8 cellular contexts compared by ENCODE assay signal in genomic region chr1:229664133-229664689, GRCh38. TPM values are rescaled to one million over a fixed set of nuclear protein-coding genes. Genes with fewer than 3 reads are reported as not detected.
DNase-seq lines count a peak whose midpoint lies in the region; ATAC-seq and TF ChIP-seq lines count a peak whose summit lies in the region.

No MANE protein-coding gene starts in this region.

- H4K91ac ChIP-seq in mesenchymal stem cell (ENCODE audit: low read length), result no peak overlapping the region

- no peak overlapping the region for H3K27ac Mint-ChIP-seq in activated T-helper 1 cell treated with anti-CD3 and anti-CD28 coated beads, Interleukin-12 subunit alpha, Interleukin-12 subunit beta, Interleukin-2, Interleukin-4 antibody, amounts not matched to agents 30 ng/mL and 10 ng/mL and 1 ng/mL, durations not matched to agents 14 hours and 24 hours and 36 hours

- H3K4me3 ChIP-seq in mesenchymal stem cell (ENCODE audit: insufficient read depth in 1 of 2, low read depth in 1 of 2, low read length in 2 of 2), result no peak overlapping the region
- H3K4me3 ChIP-seq in osteoblast (ENCODE audit: insufficient read depth, low read length), result no peak overlapping the region

- no peaks in the 10 kb centered on the region for H3K79me2 ChIP-seq in osteoblast (ENCODE audit: insufficient read depth, low read length)

- 67% methylated on average over 9 of the region's 9 CpGs for WGBS in mesenchymal stem cell

- no peak overlapping the region for H2BK5ac ChIP-seq in mesenchymal stem cell (ENCODE audit: low read depth, low read length, poor library complexity, severe bottlenecking)

- peaks cover 20% of the 10 kb centered on the region for H3K36me3 Mint-ChIP-seq in activated T-helper 1 cell treated with anti-CD3 and anti-CD28 coated beads, Interleukin-12 subunit alpha, Interleukin-12 subunit beta, Interleukin-2, Interleukin-4 antibody, amounts not matched to agents 30 ng/mL and 10 ng/mL and 1 ng/mL, durations not matched to agents 14 hours and 24 hours and 36 hours (ENCODE audit: low read depth)

- in situ Hi-C loops in G401 (cut with HindIII; ENCODE audit: low sequenced_read_pairs), result no loop called here

- no peak overlapping the region for H3K4me3 Mint-ChIP-seq in activated T-helper 1 cell treated with anti-CD3 and anti-CD28 coated beads, Interleukin-12 subunit alpha, Interleukin-12 subunit beta, Interleukin-2, Interleukin-4 antibody, amounts not matched to agents 30 ng/mL and 10 ng/mL and 1 ng/mL, durations not matched to agents 14 hours and 24 hours and 36 hours

- H3K9ac ChIP-seq in mesenchymal stem cell (ENCODE audit: low read length), result no peak overlapping the region

- H3K4me1 Mint-ChIP-seq in activated T-helper 1 cell treated with anti-CD3 and anti-CD28 coated beads, Interleukin-12 subunit alpha, Interleukin-12 subunit beta, Interleukin-2, Interleukin-4 antibody, amounts not matched to agents 30 ng/mL and 10 ng/mL and 1 ng/mL, durations not matched to agents 14 hours and 24 hours and 36 hours (ENCODE audit: low read depth), result peaks cover 6% of the 10 kb centered on the region

- H3K79me1 ChIP-seq in mesenchymal stem cell (replicated peaks; ENCODE audit: low read length, poor library complexity, severe bottlenecking), result peaks cover 4% of the 10 kb centered on the region

- peaks cover 13% of the 10 kb centered on the region for H3K4me1 ChIP-seq in mesenchymal stem cell (ENCODE audit: control insufficient read depth, insufficient read depth, low read depth, low read length)
- H3K4me1 ChIP-seq in osteoblast (ENCODE audit: insufficient read depth, low read length), result no peaks in the 10 kb centered on the region

- no peak overlapping the region for H3K4ac ChIP-seq in mesenchymal stem cell (ENCODE audit: low read depth in 1 of 2, low read length in 2 of 2)

- peak; percentile 69 for ATAC-seq in GM18861 (IDR thresholded peaks at IDR 0.05; ENCODE audit: unreplicated experiment)

- no peak overlapping the region for H3K14ac ChIP-seq in mesenchymal stem cell (ENCODE audit: low read length in 2 of 2)

- no peak overlapping the region for H2AFZ ChIP-seq in mesenchymal stem cell (ENCODE audit: low read depth, low read length)
- no peak overlapping the region for H2AFZ ChIP-seq in osteoblast (ENCODE audit: low read length)

- H3K27me3 Mint-ChIP-seq in activated T-helper 1 cell treated with anti-CD3 and anti-CD28 coated beads, Interleukin-12 subunit alpha, Interleukin-12 subunit beta, Interleukin-2, Interleukin-4 antibody, amounts not matched to agents 30 ng/mL and 10 ng/mL and 1 ng/mL, durations not matched to agents 14 hours and 24 hours and 36 hours (ENCODE audit: insufficient read depth), result no peaks in the 10 kb centered on the region

- H3K9me3 ChIP-seq in mesenchymal stem cell (ENCODE audit: control insufficient read depth, low read length) (no peaks in the 10 kb centered on the region), osteoblast (ENCODE audit: low read depth, low read length) (no peaks in the 10 kb centered on the region)

- no peak overlapping the region for H2BK120ac ChIP-seq in mesenchymal stem cell (ENCODE audit: low read depth, low read length)

- peaks cover 18% of the 10 kb centered on the region in 2 experiments for H3K36me3 ChIP-seq in mesenchymal stem cell (ENCODE audit: control insufficient read depth in 1 of 2, insufficient read depth in 2 of 2, low read depth in 1 of 2, low read length in 2 of 2)
- H3K36me3 ChIP-seq in osteoblast (ENCODE audit: insufficient read depth, low read length), result peaks cover 13% of the 10 kb centered on the region

- no peak overlapping the region for H3K18ac ChIP-seq in mesenchymal stem cell (ENCODE audit: low read depth in 1 of 2, low read length in 2 of 2)

- H4K20me1 ChIP-seq in osteoblast (ENCODE audit: insufficient read depth, low read length), result no peaks in the 10 kb centered on the region

- no peak overlapping the region for H3K23ac ChIP-seq in mesenchymal stem cell (ENCODE audit: low read length in 2 of 2)

- H3K9me3 Mint-ChIP-seq in activated T-helper 1 cell treated with anti-CD3 and anti-CD28 coated beads, Interleukin-12 subunit alpha, Interleukin-12 subunit beta, Interleukin-2, Interleukin-4 antibody, amounts not matched to agents 30 ng/mL and 10 ng/mL and 1 ng/mL, durations not matched to agents 14 hours and 24 hours and 36 hours, result no peaks in the 10 kb centered on the region

- intact Hi-C loops in activated T-helper 1 cell treated with anti-CD3 and anti-CD28 coated beads, Interleukin-12 subunit alpha, Interleukin-12 subunit beta, Interleukin-2, Interleukin-4 antibody, amounts not matched to agents 30 ng/mL and 10 ng/mL and 1 ng/mL, durations not matched to agents 14 hours and 24 hours and 36 hours (cut with micrococcal nuclease), result loop anchor here (1.0 to 5.0 kb wide), 8 partner anchors 29 to 608 kb away; no protein-coding TSS in a partner anchor

- H3K27ac ChIP-seq in mesenchymal stem cell (ENCODE audit: low read length, poor library complexity, severe bottlenecking), result no peak overlapping the region
- peak overlapping the region; percentile 90 for H3K27ac ChIP-seq in temporal lobe (ENCODE audit: low read depth, low read length)
- no peak overlapping the region for H3K27ac ChIP-seq in osteoblast (ENCODE audit: low read depth, low read length)

- H3K4me2 ChIP-seq in mesenchymal stem cell (ENCODE audit: low read length, poor library complexity, severe bottlenecking) (no peak overlapping the region), osteoblast (ENCODE audit: insufficient read depth, low read length) (no peak overlapping the region)

- no peak overlapping the region for H2AK5ac ChIP-seq in mesenchymal stem cell (ENCODE audit: low read length, severe bottlenecking)

- DNase-seq in NCI-H226 (peak; percentile 21), mesenchymal stem cell (peak; percentile 81), HT-29 (ENCODE audit: low spot score) (no peak), G401 (ENCODE audit: low spot score) (no peak), osteoblast (ENCODE audit: insufficient read length, low spot score, missing footprints) (no peak)
- DNase-seq in activated T-helper 1 cell treated with anti-CD3 and anti-CD28 coated beads, Interleukin-12 subunit alpha, Interleukin-12 subunit beta, Interleukin-2, Interleukin-4 antibody, amounts not matched to agents 30 ng/mL and 10 ng/mL and 1 ng/mL, durations not matched to agents 14 hours and 24 hours and 36 hours (ENCODE audit: low spot score), result peak; percentile 29

- no peak overlapping the region for H2BK15ac ChIP-seq in mesenchymal stem cell (ENCODE audit: low read depth, poor library complexity, severe bottlenecking)

- no peak overlapping the region for H2BK12ac ChIP-seq in mesenchymal stem cell (ENCODE audit: low read length in 2 of 2)

- H4K8ac ChIP-seq in mesenchymal stem cell (ENCODE audit: low read length), result no peak overlapping the region

- no peaks in the 10 kb centered on the region for H3K27me3 ChIP-seq in mesenchymal stem cell (ENCODE audit: control insufficient read depth in 1 of 2, insufficient read depth in 1 of 2, low read length in 2 of 2)
- H3K27me3 ChIP-seq in osteoblast (ENCODE audit: insufficient read depth, low read length), result no peaks in the 10 kb centered on the region

- TF ChIP-seq CTCF in osteoblast (IDR thresholded peaks at IDR 0.05; ENCODE audit: extremely low read depth, low read depth, low read length), result no peak

RNA-seq across cellular contexts. Expression of gene URB2, which starts 38.2 kb away (rescaled TPM):
- total RNA-seq in activated T-helper 1 cell treated with anti-CD3 and anti-CD28 coated beads, Interleukin-12 subunit alpha, Interleukin-12 subunit beta, Interleukin-2, Interleukin-4 antibody, amounts not matched to agents 30 ng/mL and 10 ng/mL and 1 ng/mL, durations not matched to agents 14 hours and 24 hours and 36 hours, result 37.3 and 38.4 TPM in 2 replicates
- 2.5 TPM for polyA plus RNA-seq in mesenchymal stem cell (2013, experiment 1 of 2)
- 2.6 TPM for polyA plus RNA-seq in mesenchymal stem cell (2013, experiment 2 of 2)
- 8.1 TPM for total RNA-seq in temporal lobe
- 18.7 and 20.7 TPM in 2 replicates for total RNA-seq in HT-29 (2014; rRNA removed; shearing (Covaris generic))
- 17.6 and 22.0 TPM in 2 replicates for total RNA-seq in G401 (2014; rRNA removed; shearing (Covaris generic))
- 7.7 and 9.0 TPM in 2 replicates for total RNA-seq in osteoblast

RNA-seq across cellular contexts. Expression of gene TAF5L, which starts 38.3 kb away (rescaled TPM):
- 35.8 and 37.9 TPM in 2 replicates for total RNA-seq in activated T-helper 1 cell treated with anti-CD3 and anti-CD28 coated beads, Interleukin-12 subunit alpha, Interleukin-12 subunit beta, Interleukin-2, Interleukin-4 antibody, amounts not matched to agents 30 ng/mL and 10 ng/mL and 1 ng/mL, durations not matched to agents 14 hours and 24 hours and 36 hours
- polyA plus RNA-seq in mesenchymal stem cell (2013, experiment 1 of 2), result 16.7 TPM
- 17.5 TPM for polyA plus RNA-seq in mesenchymal stem cell (2013, experiment 2 of 2)
- total RNA-seq in temporal lobe (17.7 TPM), osteoblast (13.4 and 14.4 TPM in 2 replicates)
- total RNA-seq in HT-29 (2014; rRNA removed; shearing (Covaris generic)), result 26.1 and 34.7 TPM in 2 replicates
- 15.3 and 23.0 TPM in 2 replicates for total RNA-seq in G401 (2014; rRNA removed; shearing (Covaris generic))

Comparison
In these comparisons a context has a peak if more than half of its experiments do, and no peak if none do; other contexts are left out.
1. DNase-seq: peak in NCI-H226 (single experiment), activated T-helper 1 cell treated with anti-CD3 and anti-CD28 coated beads, Interleukin-12 subunit alpha, Interleukin-12 subunit beta, Interleukin-2, Interleukin-4 antibody, amounts not matched to agents 30 ng/mL and 10 ng/mL and 1 ng/mL, durations not matched to agents 14 hours and 24 hours and 36 hours (single experiment) and mesenchymal stem cell (single experiment); none in HT-29 (single experiment), G401 (single experiment) and osteoblast (single experiment).